8 cellular contexts compared by ENCODE assay signal in genomic region chr15:81809543-81809942, GRCh38.
A peak's percentile ranks its signal among the peaks of the same experiment; 100 is the strongest.
DNase-seq lines count a peak whose midpoint lies in the region; ATAC-seq and TF ChIP-seq lines count a peak whose summit lies in the region.

No MANE protein-coding gene starts in this region.

- H3K9me3 ChIP-seq in right atrium auricular region (no peaks in the 10 kb centered on the region), testis (no peaks in the 10 kb centered on the region), transverse colon (no peaks in the 10 kb centered on the region)

- TF ChIP-seq EP300 in transverse colon (IDR thresholded peaks at IDR 0.05; ENCODE audit: low read depth): no peak

- H3K27ac ChIP-seq in right atrium auricular region (no peak overlapping the region), testis (no peak overlapping the region), transverse colon (no peak overlapping the region)

- TF ChIP-seq POLR2A in testis (IDR thresholded peaks at IDR 0.05): no peak
- TF ChIP-seq POLR2A in transverse colon (IDR thresholded peaks at IDR 0.05): no peak

- 69 to 74% methylated on average over 4 of the region's 4 CpGs for WGBS in testis, 2 donors
- WGBS in transverse colon (ENCODE audit: low coverage in 1 of 2), 2 donors: 32 to 49% methylated on average over 3 to 4 of the region's 4 CpGs

- no peak overlapping the region for H3K4me3 Mint-ChIP-seq in brain
- no peak overlapping the region for H3K4me3 Mint-ChIP-seq in immature natural killer cell

- H3K4me3 ChIP-seq in right atrium auricular region: no peak overlapping the region
- H3K4me3 ChIP-seq in testis: no peak overlapping the region
- no peak overlapping the region for H3K4me3 ChIP-seq in transverse colon

- intact Hi-C loops in Right ventricle myocardium inferior (cut with DNase I) (no loop called here), testis (cut with DNase I; ENCODE audit: low total_unique reads) (no loop called here), transverse colon (cut with DNase I; ENCODE audit: low total_unique reads) (no loop called here)

- DNase-seq in Right ventricle myocardium inferior (ENCODE audit: missing footprints): no peak
- no peak for DNase-seq in right atrium auricular region (ENCODE audit: low spot score)
- peak; percentile 3 for DNase-seq in NCI-H2029 (lab: John Stamatoyannopoulos, UW)
- peak; percentile 44 for DNase-seq in testis
- no peak for DNase-seq in immature natural killer cell
- DNase-seq in transverse colon: no peak

- H3K4me1 ChIP-seq in right atrium auricular region (no peaks in the 10 kb centered on the region), testis (no peaks in the 10 kb centered on the region), transverse colon (no peaks in the 10 kb centered on the region)

- in situ Hi-C loops in transverse colon (cut with MboI; ENCODE audit: low pct_ligation_motif_present in 1 of 4, low pct_unique_long_range_greater_than_20kb in 1 of 4, low sequenced_read_pairs in 3 of 4): no loop called here

- H3K27me3 Mint-ChIP-seq in brain (peaks cover 3% of the 10 kb centered on the region), immature natural killer cell (ENCODE audit: low read depth in 3 of 3) (peaks cover 4 to 5% (median 5%) of the 10 kb centered on the region in 3 donors)

- peaks cover 0 to under 1% (median 0%) of the 10 kb centered on the region in 5 experiments for H3K9me3 Mint-ChIP-seq in brain
- H3K9me3 Mint-ChIP-seq in immature natural killer cell: peaks cover 0 to 2% (median 0%) of the 10 kb centered on the region in 6 donors

- H3K36me3 ChIP-seq in right atrium auricular region (no peaks in the 10 kb centered on the region), testis (ENCODE audit: low read depth, missing control alignments) (no peaks in the 10 kb centered on the region), transverse colon (no peaks in the 10 kb centered on the region)

- peak in 1 of 2 donors; percentile 15 for TF ChIP-seq CTCF in right atrium auricular region (IDR thresholded peaks at IDR 0.05)
- peak in 1 of 2 experiments; percentile 58 for TF ChIP-seq CTCF in brain (conservative IDR thresholded peaks at IDR 0.05)
- peak in 2 of 3 experiments; percentile 16 to 20 for TF ChIP-seq CTCF in testis (IDR thresholded peaks at IDR 0.05)
- TF ChIP-seq CTCF in transverse colon (IDR thresholded peaks at IDR 0.05): no peak

- ATAC-seq in Right ventricle myocardium inferior (peak; percentile 37), HG03442 (IDR thresholded peaks at IDR 0.05; ENCODE audit: unreplicated experiment) (no peak)

- H3K27me3 ChIP-seq in right atrium auricular region (no peaks in the 10 kb centered on the region), testis (no peaks in the 10 kb centered on the region), transverse colon (no peaks in the 10 kb centered on the region)

- H3K36me3 Mint-ChIP-seq in brain (peaks cover 3% of the 10 kb centered on the region), immature natural killer cell (no peaks in the 10 kb centered on the region)

- H3K27ac Mint-ChIP-seq in brain (peak overlapping the region in 4 of 5 experiments; percentile 12 to 86 (median 29)), immature natural killer cell (no peak overlapping the region)

- peaks cover 32% of the 10 kb centered on the region for H3K4me1 Mint-ChIP-seq in brain
- H3K4me1 Mint-ChIP-seq in immature natural killer cell: no peaks in the 10 kb centered on the region

Comparison
In these comparisons a context has a peak if more than half of its experiments do, and no peak if none do; other contexts are left out.
1. DNase-seq: peak in NCI-H2029 (single experiment) and testis (single experiment); none in Right ventricle myocardium inferior (single experiment), right atrium auricular region (single experiment), immature natural killer cell (0 of 3) and transverse colon (single experiment).
2. CTCF ChIP-seq: peak in testis (2 of 3); none in transverse colon (0 of 5).
3. H3K27ac Mint-ChIP-seq: peak in brain (4 of 5); none in immature natural killer cell (0 of 6).